In genomic region chr12:128612150-128612850, GRCh38 we compare ENCODE assay signal across 17 cellular contexts.
A peak's percentile ranks its signal among the peaks of the same experiment; 100 is the strongest.
DNase-seq lines count a peak whose midpoint lies in the region; ATAC-seq and TF ChIP-seq lines count a peak whose summit lies in the region.
"Had no signal": no experiment of that assay in that cellular context is flagged by ENCODE, and none has a peak within 500 bp of the region (broad histone marks: within the 10 kb centered on the region; RNA-seq: fewer than 3 reads in every experiment).

No MANE protein-coding gene starts in this region.

- no peak for TF ChIP-seq POLR2A in vagina (IDR thresholded peaks at IDR 0.05)

- H3K27me3 Mint-ChIP-seq in nephron progenitor cell (ENCODE audit: low read depth, poor library complexity) = no peaks in the 10 kb centered on the region
- no peaks in the 10 kb centered on the region for H3K27me3 Mint-ChIP-seq in CD4-positive, alpha-beta memory T cell

- peak; percentile 48 for ATAC-seq in Right ventricle myocardium inferior
- ATAC-seq in foreskin keratinocyte = no peak

- H3K36me3 Mint-ChIP-seq in nephron progenitor cell (ENCODE audit: low read depth) = peaks cover 22% of the 10 kb centered on the region
- H3K36me3 Mint-ChIP-seq in CD4-positive, alpha-beta memory T cell = no peaks in the 10 kb centered on the region
- H3K36me3 Mint-ChIP-seq: CD4-positive, CD25-positive, alpha-beta regulatory T cell; IgD-negative memory B cell had no signal

- H3K4me1 ChIP-seq in left ventricle myocardium inferior = no peaks in the 10 kb centered on the region
- peaks cover 18% of the 10 kb centered on the region for H3K4me1 ChIP-seq in vagina
- no peaks in the 10 kb centered on the region for H3K4me1 ChIP-seq in CD4-positive, alpha-beta memory T cell (ENCODE audit: insufficient read depth, low read length)
- no peaks in the 10 kb centered on the region for H3K4me1 ChIP-seq in foreskin keratinocyte
- H3K4me1 ChIP-seq: BLaER1 treated with 17β-estradiol and CSF1 and Interleukin-3, amounts not matched to agents 10 nM and 100 nM; HAP-1 had no signal

- H3K9me3 Mint-ChIP-seq in nephron progenitor cell = no peaks in the 10 kb centered on the region
- H3K9me3 Mint-ChIP-seq in CD4-positive, alpha-beta memory T cell = peaks cover 0 to 4% (median 0%) of the 10 kb centered on the region in 8 donors

- H3K27ac Mint-ChIP-seq in nephron progenitor cell = peak overlapping the region; percentile 86
- H3K27ac Mint-ChIP-seq in CD4-positive, alpha-beta memory T cell = peak overlapping the region in 1 of 7 donors; percentile 35
- H3K27ac Mint-ChIP-seq: CD4-positive, CD25-positive, alpha-beta regulatory T cell; IgD-negative memory B cell had no signal

- no peaks in the 10 kb centered on the region for H3K9me3 ChIP-seq in left ventricle myocardium inferior (replicated peaks)
- no peaks in the 10 kb centered on the region for H3K9me3 ChIP-seq in vagina
- H3K9me3 ChIP-seq in CD4-positive, alpha-beta memory T cell (ENCODE audit: control insufficient read depth in 1 of 2, low read length in 2 of 2) = no peaks in the 10 kb centered on the region
- H3K9me3 ChIP-seq: BLaER1 treated with 17β-estradiol and CSF1 and Interleukin-3, amounts not matched to agents 10 nM and 100 nM; HAP-1 had no signal

- intact Hi-C loops in Right ventricle myocardium inferior (cut with DNase I) = no loop called here
- intact Hi-C loops in left ventricle myocardium inferior (cut with micrococcal nuclease) = no loop called here
- intact Hi-C loops in vagina (cut with DNase I) = no loop called here
- intact Hi-C loops in CD4-positive, alpha-beta memory T cell (cut with micrococcal nuclease) = no loop called here

- no peak overlapping the region for H3K4me3 ChIP-seq in left ventricle myocardium inferior
- no peak overlapping the region for H3K4me3 ChIP-seq in fibroblast of mammary gland (ENCODE audit: control insufficient read depth, low read depth, low read length)
- H3K4me3 ChIP-seq in vagina = no peak overlapping the region
- no peak overlapping the region for H3K4me3 ChIP-seq in CD4-positive, alpha-beta memory T cell (ENCODE audit: low read length in 2 of 2)
- H3K4me3 ChIP-seq: BLaER1 treated with 17β-estradiol and CSF1 and Interleukin-3, amounts not matched to agents 10 nM and 100 nM; HAP-1 had no signal

- CTCF ChIA-PET in CD4-positive, alpha-beta memory T cell (lab: Charles Lee; ENCODE audit: partially characterized antibody) = no interaction called here

- H3K36me3 ChIP-seq in left ventricle myocardium inferior (no peaks in the 10 kb centered on the region), vagina (no peaks in the 10 kb centered on the region)
- no peaks in the 10 kb centered on the region for H3K36me3 ChIP-seq in CD4-positive, alpha-beta memory T cell (ENCODE audit: insufficient read depth, low read length)
- H3K36me3 ChIP-seq: BLaER1 treated with 17β-estradiol and CSF1 and Interleukin-3, amounts not matched to agents 10 nM and 100 nM; HAP-1 had no signal

- TF ChIP-seq CTCF in left ventricle myocardium inferior (IDR thresholded peaks at IDR 0.05; ENCODE audit: borderline replicate concordance) (no peak), fibroblast of mammary gland (conservative IDR thresholded peaks at IDR 0.05; ENCODE audit: control insufficient read depth, insufficient read depth, low read depth, low read length) (no peak), nephron progenitor cell (IDR thresholded peaks at IDR 0.05) (no peak), vagina (IDR thresholded peaks at IDR 0.05) (no peak), foreskin keratinocyte (conservative IDR thresholded peaks at IDR 0.05) (no peak)

- H3K4me3 Mint-ChIP-seq in nephron progenitor cell = no peak overlapping the region
- no peak overlapping the region for H3K4me3 Mint-ChIP-seq in CD4-positive, alpha-beta memory T cell
- H3K4me3 Mint-ChIP-seq: CD4-positive, CD25-positive, alpha-beta regulatory T cell; IgD-negative memory B cell had no signal

- H3K27me3 ChIP-seq in left ventricle myocardium inferior (ENCODE audit: low read depth) (peaks cover 25% of the 10 kb centered on the region), vagina (no peaks in the 10 kb centered on the region), foreskin keratinocyte (no peaks in the 10 kb centered on the region)
- H3K27me3 ChIP-seq in CD4-positive, alpha-beta memory T cell (ENCODE audit: insufficient read depth, low read length) = no peaks in the 10 kb centered on the region
- H3K27me3 ChIP-seq: BLaER1 treated with 17β-estradiol and CSF1 and Interleukin-3, amounts not matched to agents 10 nM and 100 nM had no signal

- H3K27ac ChIP-seq in left ventricle myocardium inferior (replicated peaks) (no peak overlapping the region), vagina (peak overlapping the region; percentile 47), foreskin keratinocyte (no peak overlapping the region)
- H3K27ac ChIP-seq in CD4-positive, alpha-beta memory T cell (ENCODE audit: low read depth, low read length) = no peak overlapping the region
- H3K27ac ChIP-seq: 22Rv1; BLaER1 treated with 17β-estradiol and CSF1 and Interleukin-3, amounts not matched to agents 10 nM and 100 nM had no signal

- POLR2A ChIA-PET in CD4-positive, alpha-beta memory T cell (lab: Charles Lee; ENCODE audit: partially characterized antibody) = no interaction called here

- no peak for DNase-seq in Right ventricle myocardium inferior (ENCODE audit: missing footprints)
- no peak for DNase-seq in left ventricle myocardium inferior
- peak; percentile 10 for DNase-seq in fibroblast of mammary gland (ENCODE audit: low read depth)
- DNase-seq in nephron progenitor cell = no peak
- no peak for DNase-seq in vagina (ENCODE audit: extremely low spot score in 2 of 2)
- DNase-seq in CD4-positive, alpha-beta memory T cell = no peak
- DNase-seq in foreskin keratinocyte = no peak
- no peak for DNase-seq in kidney glomerular epithelial cell (lab: John Stamatoyannopoulos, UW)
- DNase-seq: AML-193; CD4-positive, CD25-positive, alpha-beta regulatory T cell; DMS153; DMS79 treated with DMSO at 0.1 percent for 48 hours; EL had no signal

- H3K4me1 Mint-ChIP-seq in nephron progenitor cell = peaks cover 18% of the 10 kb centered on the region
- H3K4me1 Mint-ChIP-seq in CD4-positive, alpha-beta memory T cell = no peaks in the 10 kb centered on the region
- H3K4me1 Mint-ChIP-seq: CD4-positive, CD25-positive, alpha-beta regulatory T cell; IgD-negative memory B cell had no signal
